10 cellular contexts compared by ENCODE assay signal in genomic region chr2:240559271-240559670, GRCh38. TPM values are rescaled to one million over a fixed set of nuclear protein-coding genes. Genes with fewer than 3 reads are reported as not detected.
A peak's percentile ranks its signal among the peaks of the same experiment; 100 is the strongest.
DNase-seq lines count a peak whose midpoint lies in the region; ATAC-seq and TF ChIP-seq lines count a peak whose summit lies in the region.
"Had no signal": no experiment of that assay in that cellular context is flagged by ENCODE, and none has a peak within 500 bp of the region (broad histone marks: within the 10 kb centered on the region; RNA-seq: fewer than 3 reads in every experiment).

No MANE protein-coding gene starts in this region.

- H3K27me3 ChIP-seq in CD4-positive, alpha-beta T cell (ENCODE audit: control insufficient read depth, insufficient read depth, low read length), result no peaks in the 10 kb centered on the region
- H3K27me3 ChIP-seq in KMS-11 (ENCODE audit: insufficient read depth, low read depth) (no peaks in the 10 kb centered on the region), adrenal gland (no peaks in the 10 kb centered on the region)

- peaks cover 46% of the 10 kb centered on the region for H3K36me3 Mint-ChIP-seq in CD4-positive, alpha-beta T cell (ENCODE audit: low read depth)
- H3K36me3 Mint-ChIP-seq in natural killer cell, result no peaks in the 10 kb centered on the region

- H2AFZ ChIP-seq in KMS-11 (ENCODE audit: low read depth), result no peak overlapping the region

- peak overlapping the region; percentile 98 for H3K27ac Mint-ChIP-seq in CD4-positive, alpha-beta T cell
- H3K27ac Mint-ChIP-seq in natural killer cell, result peak overlapping the region; percentile 99

- H3K27ac ChIP-seq in CD4-positive, alpha-beta T cell (ENCODE audit: low read depth, low read length), result no peak overlapping the region
- H3K27ac ChIP-seq in KMS-11 (peak overlapping the region; percentile 92; the same call in 1 of the 2 replicates), adrenal gland (peak overlapping the region in 3 of 5 donors; percentile 20 to 99 (median 96))

- no peaks in the 10 kb centered on the region for H3K27me3 Mint-ChIP-seq in CD4-positive, alpha-beta T cell
- H3K27me3 Mint-ChIP-seq in natural killer cell (ENCODE audit: low read depth in 2 of 2), result no peaks in the 10 kb centered on the region

- POLR2A ChIA-PET in CD4-positive, alpha-beta T cell (lab: Charles Lee), result interaction anchor here (0.6 to 3.3 kb wide), 3 partner anchors 10 to 28 kb away, joined by 3 to 104 read pairs (median 53); partner anchors contain the start of genes CAPN10 and RNPEPL1

- no peaks in the 10 kb centered on the region for H3K9me3 Mint-ChIP-seq in CD4-positive, alpha-beta T cell
- H3K9me3 Mint-ChIP-seq in natural killer cell, result no peaks in the 10 kb centered on the region

- H4K20me1 ChIP-seq in KMS-11 (ENCODE audit: insufficient read depth), result no peaks in the 10 kb centered on the region

- no peak for TF ChIP-seq CTCF in CD4-positive, alpha-beta T cell (IDR thresholded peaks at IDR 0.05)
- no peak for TF ChIP-seq CTCF in KMS-11 (conservative IDR thresholded peaks at IDR 0.05; ENCODE audit: low read depth, low read length)
- no peak for TF ChIP-seq CTCF in adrenal gland (IDR thresholded peaks at IDR 0.05)
- no peak for TF ChIP-seq CTCF in natural killer cell (IDR thresholded peaks at IDR 0.05)

- peak overlapping the region; percentile 94; the same call in 1 of the 2 replicates for H3K9ac ChIP-seq in KMS-11

- intact Hi-C loops in CD4-positive, alpha-beta T cell (cut with DNase I, micrococcal nuclease), result loop anchor here in 1 of 2 experiments (5.0 to 10.0 kb wide), 3 partner anchors 47 to 656 kb away; no protein-coding TSS in a partner anchor
- intact Hi-C loops in adrenal gland (cut with DNase I), result no loop called here
- intact Hi-C loops in natural killer cell (cut with micrococcal nuclease), result no loop called here

- H3K4me1 ChIP-seq in KMS-11 (ENCODE audit: low read depth, poor library complexity, severe bottlenecking), result peaks cover 40% of the 10 kb centered on the region
- H3K4me1 ChIP-seq in adrenal gland (replicated peaks in 1 of 2), result peaks cover 16 to 44% of the 10 kb centered on the region in 2 donors

- peaks cover 42% of the 10 kb centered on the region for H3K79me2 ChIP-seq in KMS-11 (ENCODE audit: insufficient read depth, low read depth)

- 63 to 90% (median 71%) methylated on average over 3 of the region's 3 CpGs for WGBS in adrenal gland, 4 donors

- DNase-seq in CD4-positive, alpha-beta T cell, result no peak
- DNase-seq in adrenal gland, result peak in 4 of 7 donors; percentile 21 to 35 (median 26)
- no peak for DNase-seq in natural killer cell
- no peak for DNase-seq in amygdala (lab: John Stamatoyannopoulos, UW)
- DNase-seq: NCI-H510A, retina had no signal

- H3K36me3 ChIP-seq in KMS-11 (ENCODE audit: insufficient read depth) (no peaks in the 10 kb centered on the region), adrenal gland (replicated peaks in 1 of 2) (no peaks in the 10 kb centered on the region)

- H3K4me2 ChIP-seq in KMS-11, result peak overlapping the region; percentile 90

- H3K9me3 ChIP-seq in CD4-positive, alpha-beta T cell (ENCODE audit: control insufficient read depth, low read length), result no peaks in the 10 kb centered on the region
- H3K9me3 ChIP-seq in adrenal gland (replicated peaks in 1 of 3), result no peaks in the 10 kb centered on the region

- H3K4me1 Mint-ChIP-seq in CD4-positive, alpha-beta T cell (ENCODE audit: low read depth), result peaks cover 69% of the 10 kb centered on the region
- peaks cover 46 to 73% of the 10 kb centered on the region in 2 donors for H3K4me1 Mint-ChIP-seq in natural killer cell

- TF ChIP-seq POLR2A in adrenal gland (IDR thresholded peaks at IDR 0.05), result no peak

- H3K4me3 ChIP-seq in KMS-11 (IDR thresholded peaks at IDR 0.05; ENCODE audit: insufficient read depth, low read depth, low read length), result peak overlapping the region; percentile 15
- no peak overlapping the region for H3K4me3 ChIP-seq in adrenal gland

- CTCF ChIA-PET in CD4-positive, alpha-beta T cell (lab: Charles Lee), result interaction anchor here (6.0 kb wide), 1 partner anchor 21 kb away, joined by 34 read pairs; no protein-coding TSS in a partner anchor

- no peak for ATAC-seq in CD4-positive, alpha-beta T cell (ENCODE audit: poor library complexity)
- no peak for ATAC-seq in natural killer cell
- ATAC-seq in GM18909 (IDR thresholded peaks at IDR 0.05; ENCODE audit: poor library complexity, unreplicated experiment), result no peak
- no peak for ATAC-seq in HG02759 (IDR thresholded peaks at IDR 0.05; ENCODE audit: unreplicated experiment)
- no peak for ATAC-seq in GM21367 (IDR thresholded peaks at IDR 0.05; ENCODE audit: unreplicated experiment)

- H3K4me3 Mint-ChIP-seq in CD4-positive, alpha-beta T cell, result peak overlapping the region; percentile 87
- H3K4me3 Mint-ChIP-seq in natural killer cell, result peak overlapping the region; percentile 68

RNA-seq across cellular contexts. Expression of gene DUSP28, which starts 0.9 kb away (rescaled TPM):
- 10 to 100 TPM; 18.3 to 18.9 TPM for total RNA-seq in CD4-positive, alpha-beta T cell
- total RNA-seq in adrenal gland (10 to 100 TPM in 3 of 8 donors, 1 to 10 TPM in 5; 4.9 to 22.2 (median 8.3) TPM), natural killer cell (10 to 100 TPM; 13.5 to 25.2 (median 18.5) TPM)
- 10 to 100 TPM in 1 of 3 donors, 1 to 10 TPM in 2; 7.2 to 14.5 (median 8.8) TPM for polyA plus RNA-seq in adrenal gland

RNA-seq across cellular contexts. Expression of gene ANKMY1, which starts 1.5 kb away (rescaled TPM):
- 10 to 100 TPM; 25.7 to 26.2 TPM for total RNA-seq in CD4-positive, alpha-beta T cell
- total RNA-seq in adrenal gland (10 to 100 TPM in 5 of 8 donors, 1 to 10 TPM in 3; 7.2 to 20.3 (median 13.0) TPM), natural killer cell (10 to 100 TPM; 43.8 to 51.5 (median 46.6) TPM)
- polyA plus RNA-seq in adrenal gland, result 10 to 100 TPM in 2 of 3 donors, 1 to 10 TPM in 1; 8.1 to 31.7 (median 10.0) TPM

RNA-seq across cellular contexts. Expression of gene RNPEPL1, which starts 9.0 kb away (rescaled TPM):
- total RNA-seq in CD4-positive, alpha-beta T cell, result 10 to 100 TPM; 73.0 to 78.8 TPM
- total RNA-seq in adrenal gland (10 to 100 TPM; 37.0 to 93.3 (median 59.5) TPM), natural killer cell (100 to 1,000 TPM; 145 to 167 (median 164) TPM)
- 100 to 1,000 TPM in 2 of 3 donors, 1 to 10 TPM in 1; 5.1 to 259 (median 110) TPM for polyA plus RNA-seq in adrenal gland

RNA-seq across cellular contexts. Expression of gene CAPN10, which starts 27.3 kb away (rescaled TPM):
- 10 to 100 TPM; 40.6 to 42.1 TPM for total RNA-seq in CD4-positive, alpha-beta T cell
- total RNA-seq in adrenal gland (10 to 100 TPM; 17.3 to 41.8 (median 24.6) TPM), natural killer cell (10 to 100 TPM; 69.3 to 95.1 (median 91.0) TPM)
- polyA plus RNA-seq in adrenal gland, result 100 to 1,000 TPM in 2 of 3 donors, 1 to 10 TPM in 1; 4.7 to 158 (median 102) TPM

Comparison
In these comparisons a context has a peak if more than half of its experiments do, and no peak if none do; other contexts are left out.
1. DNase-seq: peak in adrenal gland (4 of 7); none in CD4-positive, alpha-beta T cell (0 of 10), natural killer cell (single experiment) and amygdala (0 of 56).